ENCODE assay signal across 2 cellular contexts in genomic region chr1:207951652-207952051, GRCh38.
TF ChIP-seq lines count a peak whose summit lies in the region.

No MANE protein-coding gene starts in this region.

TF ChIP-seq in IMR-90, 13 proteins besides CTCF, POLR2A, EP300 and RAD21:
- no peak for TF ChIP-seq USF2 (IDR thresholded peaks at IDR 0.05; ENCODE audit: low read depth, low read length)
- TF ChIP-seq CEBPB (IDR thresholded peaks at IDR 0.05; ENCODE audit: low read depth, low read length): peak; percentile 62
- no peak for TF ChIP-seq MXI1 (IDR thresholded peaks at IDR 0.05; ENCODE audit: borderline replicate concordance, low read depth, low read length)
- no peak for TF ChIP-seq MAZ (IDR thresholded peaks at IDR 0.05; ENCODE audit: borderline replicate concordance, low read depth, low read length)
- TF ChIP-seq CHD1 (IDR thresholded peaks at IDR 0.05; ENCODE audit: low read depth, low read length): no peak
TF ChIP-seq in IMR-90: peak in this region for 1.

TF ChIP-seq in K562, 482 proteins besides CTCF, POLR2A, EP300 and RAD21:
- peak; percentile 84 for TF ChIP-seq CEBPB (tag; IDR thresholded peaks at IDR 0.05)
- TF ChIP-seq CHD1 (IDR thresholded peaks at IDR 0.05; ENCODE audit: low read length): no peak
- no peak for TF ChIP-seq CEBPG (CRISPR knock-in tag; IDR thresholded peaks at IDR 0.05)
- TF ChIP-seq CEBPG (tag; conservative IDR thresholded peaks at IDR 0.05 in 1 of 2, IDR thresholded peaks at IDR 0.05 in 1 of 2): peak; percentile 63 to 65
- TF ChIP-seq TBP (optimal IDR thresholded peaks at IDR 0.05; ENCODE audit: low read depth, low read length): no peak
- TF ChIP-seq POLR2B (IDR thresholded peaks at IDR 0.05; ENCODE audit: low read depth, partially characterized antibody): no peak
